Comparison of ENCODE assay signal across 8 cellular contexts in the genomic region with DNA sequence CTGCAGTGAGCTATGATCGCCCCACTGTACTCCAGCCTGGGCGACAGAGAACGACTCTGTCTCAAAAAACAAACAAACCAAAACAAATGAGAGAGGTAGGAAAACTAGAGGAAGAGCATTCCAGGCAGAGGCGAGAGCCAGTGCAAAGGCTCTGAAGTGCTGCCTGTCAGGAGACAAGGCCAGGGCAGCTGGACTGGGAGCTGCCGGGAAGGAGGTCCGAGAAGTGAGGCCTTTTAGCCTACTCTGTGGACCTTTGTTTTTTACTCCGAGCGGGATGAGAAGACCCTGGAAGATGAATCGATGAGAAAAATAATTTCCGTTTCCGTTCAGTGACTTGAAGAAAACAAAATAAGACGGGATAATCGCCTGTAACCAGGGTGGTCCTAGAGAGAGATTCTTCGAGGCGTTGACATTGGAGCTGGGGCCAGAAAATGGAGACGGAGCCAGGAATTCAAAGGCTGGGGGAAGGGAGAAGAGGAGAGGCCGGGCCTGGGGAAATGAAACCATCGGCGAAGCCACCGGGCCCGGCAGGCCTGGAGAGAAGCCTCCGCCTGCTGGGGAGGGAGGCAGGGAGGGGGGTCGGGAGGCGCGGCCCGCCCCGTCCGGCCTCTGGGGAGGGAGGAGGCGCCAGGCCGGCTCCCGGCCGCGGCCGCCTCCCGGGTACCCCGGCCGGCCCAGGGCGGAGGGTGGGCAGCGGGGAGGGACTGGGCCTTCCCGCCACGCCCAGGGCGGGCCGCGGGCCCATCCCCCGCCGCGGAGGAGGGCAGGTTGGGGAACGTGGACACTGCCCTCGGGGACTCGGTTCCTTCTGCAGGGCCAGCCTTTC. TPM values are rescaled to one million over a fixed set of nuclear protein-coding genes. Genes with fewer than 3 reads are reported as not detected.
A peak's percentile ranks its signal among the peaks of the same experiment; 100 is the strongest.
DNase-seq lines count a peak whose midpoint lies in the region; TF ChIP-seq lines count a peak whose summit lies in the region.

No MANE protein-coding gene starts in this region.

- H3K36me3 ChIP-seq in neural cell (ENCODE audit: insufficient read depth, low read length), result no peaks in the 10 kb centered on the region
- H3K36me3 ChIP-seq in transverse colon, result no peaks in the 10 kb centered on the region

- H3K27ac Mint-ChIP-seq in activated naive CD4-positive, alpha-beta T cell treated with anti-CD3 and anti-CD28 coated beads, Interleukin-2, amount 10 ng/mL, durations not matched to agents 7 days and 5 days, result peak overlapping the region; percentile 95

- H3K9ac ChIP-seq in neural cell (ENCODE audit: low read length), result peak overlapping the region; percentile 37

- no peaks in the 10 kb centered on the region for H3K9me3 ChIP-seq in neural cell (ENCODE audit: low read length)
- H3K9me3 ChIP-seq in transverse colon, result no peaks in the 10 kb centered on the region

- in situ Hi-C loops in GM18951 (cut with MboI; ENCODE audit: low sequenced_read_pairs, unreplicated experiment) (no loop called here), transverse colon (cut with MboI; ENCODE audit: low pct_ligation_motif_present in 1 of 4, low pct_unique_long_range_greater_than_20kb in 1 of 4, low sequenced_read_pairs in 3 of 4) (no loop called here)

- no peaks in the 10 kb centered on the region for H3K79me2 ChIP-seq in neural cell (replicated peaks; ENCODE audit: insufficient read depth, low read length)

- H3K9me2 ChIP-seq in neural cell (ENCODE audit: insufficient read depth, low read length), result no peaks in the 10 kb centered on the region

- peaks cover 23% of the 10 kb centered on the region for H3K4me1 Mint-ChIP-seq in activated naive CD4-positive, alpha-beta T cell treated with anti-CD3 and anti-CD28 coated beads, Interleukin-2, amount 10 ng/mL, durations not matched to agents 7 days and 5 days

- peak overlapping the region; percentile 33 for H3K4me3 ChIP-seq in neural cell (ENCODE audit: low read length)
- peak overlapping the region; percentile 22 to 54 (median 34) for H3K4me3 ChIP-seq in transverse colon

- no peak for TF ChIP-seq CTCF in RWPE1 (conservative IDR thresholded peaks at IDR 0.05; ENCODE audit: low read depth)
- TF ChIP-seq CTCF in neural cell (IDR thresholded peaks at IDR 0.05; ENCODE audit: poor library complexity, severe bottlenecking), result no peak
- no peak for TF ChIP-seq CTCF in transverse colon (IDR thresholded peaks at IDR 0.05)

- WGBS in transverse colon (ENCODE audit: low coverage in 1 of 2), 2 donors, result 6 to 12% methylated on average over 17 to 24 of the region's 50 CpGs

- TF ChIP-seq POLR2A in GM18951 (IDR thresholded peaks at IDR 0.05; ENCODE audit: extremely low read depth, insufficient read depth, insufficient read length) (peak; percentile 62), transverse colon (IDR thresholded peaks at IDR 0.05) (peak; percentile 77)

- CTCF ChIA-PET in RWPE1 (lab: Yijun Ruan, JAX), result interaction anchor here (0.7 to 1.0 kb wide), 2 partner anchors 9 to 367 kb away, joined by 4 read pairs; no protein-coding TSS in a partner anchor
- CTCF ChIA-PET in activated naive CD4-positive, alpha-beta T cell treated with anti-CD3 and anti-CD28 coated beads, Interleukin-2, amount 10 ng/mL, durations not matched to agents 7 days and 5 days (lab: Charles Lee), result no interaction called here

- H2AFZ ChIP-seq in neural cell (ENCODE audit: low read depth, low read length), result peak overlapping the region; percentile 46

- intact Hi-C loops in transverse colon (cut with DNase I; ENCODE audit: low total_unique reads), result no loop called here

- no peak for TF ChIP-seq EP300 in Ishikawa (IDR thresholded peaks at IDR 0.05; ENCODE audit: borderline replicate concordance)
- no peak for TF ChIP-seq EP300 in neural cell (conservative IDR thresholded peaks at IDR 0.05; ENCODE audit: poor library complexity, severe bottlenecking)
- TF ChIP-seq EP300 in transverse colon (IDR thresholded peaks at IDR 0.05; ENCODE audit: low read depth), result no peak

- no peaks in the 10 kb centered on the region for H3K36me3 Mint-ChIP-seq in activated naive CD4-positive, alpha-beta T cell treated with anti-CD3 and anti-CD28 coated beads, Interleukin-2, amount 10 ng/mL, durations not matched to agents 7 days and 5 days

- peaks cover 12 to 31% (median 23%) of the 10 kb centered on the region in 4 donors for H3K4me1 ChIP-seq in transverse colon

- H3F3A ChIP-seq in neural cell (ENCODE audit: insufficient read depth, low read length, poor library complexity, severe bottlenecking), result no peaks in the 10 kb centered on the region

- no peaks in the 10 kb centered on the region for H3K27me3 ChIP-seq in neural cell (ENCODE audit: insufficient read depth, low read depth, low read length)
- H3K27me3 ChIP-seq in transverse colon, result no peaks in the 10 kb centered on the region

- peak; percentile 93 for DNase-seq in AG08395 (ENCODE audit: low spot score)
- DNase-seq in RWPE1 (ENCODE audit: low spot score), result peak; percentile 80
- DNase-seq in activated naive CD4-positive, alpha-beta T cell treated with anti-CD3 and anti-CD28 coated beads, Interleukin-2, amount 10 ng/mL, durations not matched to agents 7 days and 5 days, result peak; percentile 79
- peak; percentile 85 for DNase-seq in foreskin melanocyte
- DNase-seq in transverse colon, result peak; percentile 92

- TF ChIP-seq RAD21 in Ishikawa (IDR thresholded peaks at IDR 0.05; ENCODE audit: low read depth) (no peak), neural cell (conservative IDR thresholded peaks at IDR 0.05) (no peak)

- H3K4me3 Mint-ChIP-seq in activated naive CD4-positive, alpha-beta T cell treated with anti-CD3 and anti-CD28 coated beads, Interleukin-2, amount 10 ng/mL, durations not matched to agents 7 days and 5 days, result peak overlapping the region; percentile 84

- no peak overlapping the region for H3K4me2 ChIP-seq in neural cell (ENCODE audit: low read length)

- H3K27ac ChIP-seq in RWPE1 (peak overlapping the region; percentile 96), neural cell (ENCODE audit: low read length) (peak overlapping the region; percentile 22), transverse colon (peak overlapping the region; percentile 93 to 97 (median 96))

- no peaks in the 10 kb centered on the region for H3K9me3 Mint-ChIP-seq in activated naive CD4-positive, alpha-beta T cell treated with anti-CD3 and anti-CD28 coated beads, Interleukin-2, amount 10 ng/mL, durations not matched to agents 7 days and 5 days

- POLR2A ChIA-PET in RWPE1 (lab: Yijun Ruan, JAX; ENCODE audit: low non-redundant PET), result interaction anchor here (0.6 to 1.2 kb wide), 2 partner anchors 8 to 11 kb away, joined by 3 to 4 read pairs; no protein-coding TSS in a partner anchor

- H4K20me1 ChIP-seq in neural cell (ENCODE audit: insufficient read depth), result no peaks in the 10 kb centered on the region

- H3K27me3 Mint-ChIP-seq in activated naive CD4-positive, alpha-beta T cell treated with anti-CD3 and anti-CD28 coated beads, Interleukin-2, amount 10 ng/mL, durations not matched to agents 7 days and 5 days, result peaks cover under 1% of the 10 kb centered on the region

TF ChIP-seq in Ishikawa, 13 proteins besides CTCF, POLR2A, EP300 and RAD21 (continues in another document):
- no peak; the same call in 1 of the 2 replicates for TF ChIP-seq YY1 (IDR thresholded peaks at IDR 0.05; ENCODE audit: low read depth)

TF ChIP-seq in neural cell, 6 proteins besides CTCF, POLR2A, EP300 and RAD21:
- TF ChIP-seq POLR2AphosphoS5 (IDR thresholded peaks at IDR 0.05), result no peak
- no peak for TF ChIP-seq TAF1 (IDR thresholded peaks at IDR 0.05; ENCODE audit: low read depth)
- no peak for TF ChIP-seq EZH2 (IDR thresholded peaks at IDR 0.05; ENCODE audit: borderline replicate concordance, insufficient read depth, low read length, poor library complexity, severe bottlenecking)
- no peak for TF ChIP-seq SMC3 (conservative IDR thresholded peaks at IDR 0.05; ENCODE audit: poor library complexity)

RNA-seq across cellular contexts. Expression of a gene that starts 7.8 kb away (rescaled TPM):
- polyA plus RNA-seq in neural cell, result 3.3 and 5.1 TPM in 2 replicates
- 1.5 and 1.7 TPM in 2 replicates for polyA minus RNA-seq in neural cell
- 10 to 100 TPM in 3 of 4 donors, 1 to 10 TPM in 1; 2.6 to 30.3 (median 18.4) TPM for total RNA-seq in transverse colon

RNA-seq across cellular contexts. Expression of a gene that starts 10.5 kb away (rescaled TPM):
- polyA plus RNA-seq in neural cell, result 7.6 and 9.0 TPM in 2 replicates
- polyA minus RNA-seq in neural cell, result 10.8 and 14.1 TPM in 2 replicates
- total RNA-seq in transverse colon, result 10 to 100 TPM; 14.1 to 31.0 (median 22.2) TPM

RNA-seq across cellular contexts. Expression of a gene that starts 20.4 kb away (rescaled TPM):
- 0.20 and 0.36 TPM in 2 replicates for polyA plus RNA-seq in neural cell
- polyA minus RNA-seq in neural cell, result 0.23 and 0.24 TPM in 2 replicates
- 1 to 10 TPM; 1.5 to 5.0 (median 2.6) TPM for total RNA-seq in transverse colon

RNA-seq across cellular contexts. Expression of a gene that starts 31.9 kb away (rescaled TPM):
- 5.0 and 9.9 TPM in 2 replicates for polyA plus RNA-seq in neural cell
- 2.2 TPM in 2 replicates for polyA minus RNA-seq in neural cell
- total RNA-seq in transverse colon, result 100 to 1,000 TPM in 3 of 4 donors, 10 to 100 TPM in 1; 81.5 to 193 (median 147) TPM

RNA-seq across cellular contexts. Expression of a gene that starts 33.2 kb away (rescaled TPM):
- polyA plus RNA-seq in neural cell, result 10.4 and 12.7 TPM in 2 replicates
- 9.6 and 10.2 TPM in 2 replicates for polyA minus RNA-seq in neural cell
- total RNA-seq in transverse colon, result 1 to 10 TPM in 2 of 4 donors, under 1 TPM in 2; under 0.01 to 1.5 (median 0.99) TPM

Comparison
In these comparisons a context has a peak if more than half of its experiments do, and no peak if none do; other contexts are left out.
1. Peak in every context shown above with its lines: DNase-seq, H3K4me3 ChIP-seq and H3K27ac ChIP-seq.
2. H3K27ac ChIP-seq: peak in every context shown above with its lines; median percentile 96 in RWPE1; 96 in transverse colon; 22 in neural cell.